ENCODE assay signal across 17 cellular contexts in the genomic region with DNA sequence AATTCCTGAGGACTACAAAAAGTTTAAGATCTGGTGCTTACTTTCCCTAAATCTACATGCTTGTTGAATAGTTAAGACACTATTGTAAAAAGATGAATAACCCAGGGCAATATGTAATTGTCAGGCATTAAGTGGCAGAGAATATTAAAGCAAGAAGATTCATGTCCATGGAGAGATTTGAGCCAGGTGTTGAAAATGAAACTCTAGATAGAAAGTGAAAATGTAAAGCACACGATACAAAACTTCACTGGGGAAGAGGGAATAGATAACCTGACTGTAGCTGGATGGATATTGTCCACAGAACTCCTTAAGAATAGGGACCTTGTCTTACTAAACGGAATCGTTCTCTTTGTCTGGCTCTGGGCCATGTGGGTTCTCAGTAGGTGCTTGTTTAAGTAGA. TPM values are rescaled to one million over a fixed set of nuclear protein-coding genes. Genes with fewer than 3 reads are reported as not detected.
A peak's percentile ranks its signal among the peaks of the same experiment; 100 is the strongest.
DNase-seq lines count a peak whose midpoint lies in the region; ATAC-seq and TF ChIP-seq lines count a peak whose summit lies in the region.
"Had no signal": no experiment of that assay in that cellular context is flagged by ENCODE, and none has a peak within 500 bp of the region (broad histone marks: within the 10 kb centered on the region; RNA-seq: fewer than 3 reads in every experiment).

No MANE protein-coding gene starts in this region.

- H3K36me3 ChIP-seq in CD4-positive, CD25-positive, alpha-beta regulatory T cell (ENCODE audit: control insufficient read depth, insufficient read depth, low read length), result peaks cover 5% of the 10 kb centered on the region
- no peaks in the 10 kb centered on the region for H3K36me3 ChIP-seq in hepatocyte (replicated peaks; ENCODE audit: insufficient read depth, low read depth)
- H3K36me3 ChIP-seq: transverse colon had no signal

- DNase-seq in CD4-positive, CD25-positive, alpha-beta regulatory T cell, result no peak
- no peak for DNase-seq in T-cell
- DNase-seq in hepatocyte (ENCODE audit: low spot score), result no peak
- no peak for DNase-seq in NCI-H2029 (lab: John Stamatoyannopoulos, UW)
- DNase-seq in pons (ENCODE audit: low spot score), result no peak
- no peak for DNase-seq in G401 (ENCODE audit: low spot score)
- DNase-seq: activated naive CD4-positive, alpha-beta T cell treated with anti-CD3 and anti-CD28 coated beads for 36 hours; H7; NCI-H2227 treated with DMSO at 0.1 percent for 48 hours; transverse colon; WERI-Rb-1 had no signal

- no peaks in the 10 kb centered on the region for H3K27me3 Mint-ChIP-seq in CD4-positive, CD25-positive, alpha-beta regulatory T cell
- no peaks in the 10 kb centered on the region for H3K27me3 Mint-ChIP-seq in T-cell
- H3K27me3 Mint-ChIP-seq: dendritic cell treated with granulocyte-macrophage colony-stimulating factor and Interleukin-4, amounts not matched to agents 40 ng/mL and 50 ng/mL, for 4 days had no signal

- H3K9me2 ChIP-seq in hepatocyte (replicated peaks; ENCODE audit: insufficient read depth), result no peaks in the 10 kb centered on the region

- WGBS in hepatocyte (ENCODE audit: low lambda C conversion rate, missing lambda C conversion rate), result 42% methylated on average over 3 of the region's 3 CpGs

- H3K27ac Mint-ChIP-seq in CD4-positive, CD25-positive, alpha-beta regulatory T cell, result peak overlapping the region; percentile 36 to 81 (median 74)
- peak overlapping the region; percentile 35 to 76 for H3K27ac Mint-ChIP-seq in T-cell
- H3K27ac Mint-ChIP-seq: activated naive CD4-positive, alpha-beta T cell treated with anti-CD3 and anti-CD28 coated beads for 36 hours; dendritic cell treated with granulocyte-macrophage colony-stimulating factor and Interleukin-4, amounts not matched to agents 40 ng/mL and 50 ng/mL, for 4 days had no signal

- H3K27ac ChIP-seq in CD4-positive, CD25-positive, alpha-beta regulatory T cell (ENCODE audit: insufficient read depth, low read length, poor library complexity, severe bottlenecking), result peak overlapping the region; percentile 57
- peak overlapping the region; percentile 3 for H3K27ac ChIP-seq in hepatocyte
- H3K27ac ChIP-seq: RWPE1, transverse colon, WERI-Rb-1 had no signal

- H3K9me3 ChIP-seq in CD4-positive, CD25-positive, alpha-beta regulatory T cell (ENCODE audit: control insufficient read depth in 2 of 2, low read length in 2 of 2), result no peaks in the 10 kb centered on the region
- no peaks in the 10 kb centered on the region for H3K9me3 ChIP-seq in hepatocyte (ENCODE audit: low read depth)
- H3K9me3 ChIP-seq: BLaER1 treated with 17β-estradiol and CSF1 and Interleukin-3, amounts not matched to agents 10 nM and 100 nM; transverse colon had no signal

- POLR2A ChIA-PET in T-cell (lab: Charles Lee), result no interaction called here

- no peak for ATAC-seq in CD4-positive, CD25-positive, alpha-beta regulatory T cell (ENCODE audit: low read depth in 2 of 2)
- ATAC-seq in GM18517 (IDR thresholded peaks at IDR 0.05; ENCODE audit: unreplicated experiment), result peak; percentile 27
- no peak for ATAC-seq in T-cell (replicated peaks in 1 of 4)
- no peak for ATAC-seq in HG03280 (IDR thresholded peaks at IDR 0.05; ENCODE audit: unreplicated experiment)

- peak overlapping the region; percentile 50 to 82 (median 64) for H3K4me3 Mint-ChIP-seq in CD4-positive, CD25-positive, alpha-beta regulatory T cell
- peak overlapping the region; percentile 19 to 54 (median 25) for H3K4me3 Mint-ChIP-seq in T-cell
- H3K4me3 Mint-ChIP-seq: activated naive CD4-positive, alpha-beta T cell treated with anti-CD3 and anti-CD28 coated beads for 36 hours; dendritic cell treated with granulocyte-macrophage colony-stimulating factor and Interleukin-4, amounts not matched to agents 40 ng/mL and 50 ng/mL, for 4 days had no signal

- H3K4me3 ChIP-seq in CD4-positive, CD25-positive, alpha-beta regulatory T cell (ENCODE audit: low read depth, low read length), result peak overlapping the region; percentile 68
- no peak overlapping the region for H3K4me3 ChIP-seq in hepatocyte
- H3K4me3 ChIP-seq: BLaER1 treated with 17β-estradiol and CSF1 and Interleukin-3, amounts not matched to agents 10 nM and 100 nM; lung; transverse colon had no signal

- H3K27me3 ChIP-seq in CD4-positive, CD25-positive, alpha-beta regulatory T cell (ENCODE audit: control insufficient read depth, insufficient read depth, low read length), result no peaks in the 10 kb centered on the region
- no peaks in the 10 kb centered on the region for H3K27me3 ChIP-seq in hepatocyte
- H3K27me3 ChIP-seq: BLaER1 treated with 17β-estradiol and CSF1 and Interleukin-3, amounts not matched to agents 10 nM and 100 nM; transverse colon had no signal

- peaks cover 52 to 91% (median 71%) of the 10 kb centered on the region in 4 donors for H3K4me1 Mint-ChIP-seq in CD4-positive, CD25-positive, alpha-beta regulatory T cell
- peaks cover 87 to 90% (median 89%) of the 10 kb centered on the region in 3 donors for H3K4me1 Mint-ChIP-seq in T-cell

- peaks cover 94% of the 10 kb centered on the region for H3K79me2 ChIP-seq in hepatocyte

- CTCF ChIA-PET in T-cell (lab: Charles Lee), result interaction anchor here in 1 of 2 donors (0.5 to 0.6 kb wide), 2 partner anchors 41 to 962 kb away, joined by 3 read pairs; no protein-coding TSS in a partner anchor

- in situ Hi-C loops in G401 (cut with HindIII; ENCODE audit: low sequenced_read_pairs), result no loop called here

- peaks cover 72% of the 10 kb centered on the region for H3K4me1 ChIP-seq in CD4-positive, CD25-positive, alpha-beta regulatory T cell (ENCODE audit: control insufficient read depth, insufficient read depth, low read length, poor library complexity, severe bottlenecking)
- H3K4me1 ChIP-seq in hepatocyte (ENCODE audit: insufficient read depth), result peaks cover 32% of the 10 kb centered on the region

- H3K36me3 Mint-ChIP-seq in CD4-positive, CD25-positive, alpha-beta regulatory T cell, result peaks cover 18% of the 10 kb centered on the region
- H3K36me3 Mint-ChIP-seq in T-cell, result peaks cover 35% of the 10 kb centered on the region

- H3K4me2 ChIP-seq in hepatocyte, result peak overlapping the region; percentile 49

- H4K20me1 ChIP-seq in hepatocyte (ENCODE audit: insufficient read depth, poor library complexity, severe bottlenecking), result peaks cover 89% of the 10 kb centered on the region

- H2AFZ ChIP-seq in hepatocyte, result no peak overlapping the region

- no peaks in the 10 kb centered on the region for H3K9me3 Mint-ChIP-seq in CD4-positive, CD25-positive, alpha-beta regulatory T cell
- no peaks in the 10 kb centered on the region for H3K9me3 Mint-ChIP-seq in T-cell
- H3K9me3 Mint-ChIP-seq: activated naive CD4-positive, alpha-beta T cell treated with anti-CD3 and anti-CD28 coated beads for 36 hours; dendritic cell treated with granulocyte-macrophage colony-stimulating factor and Interleukin-4, amounts not matched to agents 40 ng/mL and 50 ng/mL, for 4 days had no signal

- TF ChIP-seq CTCF in hepatocyte (IDR thresholded peaks at IDR 0.05; ENCODE audit: poor library complexity), result no peak

RNA-seq across cellular contexts. Expression of a gene that starts 5.0 kb away (rescaled TPM):
- total RNA-seq in CD4-positive, CD25-positive, alpha-beta regulatory T cell, result 111 TPM
- polyA plus RNA-seq in CD4-positive, CD25-positive, alpha-beta regulatory T cell, result 10 to 100 TPM; 69.9 to 94.4 (median 79.7) TPM
- total RNA-seq in T-cell (100 to 1,000 TPM in 4 of 5 donors, 10 to 100 TPM in 1; 91.4 to 113 (median 107) TPM), hepatocyte (130 and 138 TPM in 2 replicates)
- 101 and 113 TPM in 2 replicates for polyA plus RNA-seq in hepatocyte
- 75.3 and 112 TPM in 2 replicates for total RNA-seq in G401 (2014; rRNA removed; shearing (Covaris generic))
